Comparison of ENCODE assay signal across 9 cellular contexts in genomic region chr5:40410939-40411635, GRCh38.
DNase-seq lines count a peak whose midpoint lies in the region; ATAC-seq and TF ChIP-seq lines count a peak whose summit lies in the region.
"Had no signal": no experiment of that assay in that cellular context is flagged by ENCODE, and none has a peak within 500 bp of the region (broad histone marks: within the 10 kb centered on the region; RNA-seq: fewer than 3 reads in every experiment).

No MANE protein-coding gene starts in this region.

- H3K27ac ChIP-seq in Peyer's patch (peak overlapping the region; percentile 49 to 67 (median 60)), esophagus squamous epithelium (peak overlapping the region; percentile 33 to 73 (median 59)), neuronal stem cell (replicated peaks; ENCODE audit: low read length) (no peak overlapping the region)

- no peak overlapping the region for H2BK15ac ChIP-seq in neuronal stem cell (ENCODE audit: low read length)

- H3K9ac ChIP-seq in neuronal stem cell (ENCODE audit: low read depth, low read length, poor library complexity), result no peak overlapping the region

- TF ChIP-seq CTCF in Peyer's patch (IDR thresholded peaks at IDR 0.05) (no peak), esophagus squamous epithelium (IDR thresholded peaks at IDR 0.05) (no peak)

- H4K91ac ChIP-seq in neuronal stem cell (ENCODE audit: low read depth, low read length, poor library complexity), result no peak overlapping the region

- no peak overlapping the region for H2BK12ac ChIP-seq in neuronal stem cell (ENCODE audit: low read length)

- no peak for TF ChIP-seq POLR2A in Peyer's patch (IDR thresholded peaks at IDR 0.05)
- TF ChIP-seq POLR2A in esophagus squamous epithelium (IDR thresholded peaks at IDR 0.05), result no peak

- H3K4me1 ChIP-seq in Peyer's patch, result peaks cover 0 to 16% (median 2%) of the 10 kb centered on the region in 4 donors
- peaks cover 6 to 22% (median 20%) of the 10 kb centered on the region in 3 donors for H3K4me1 ChIP-seq in esophagus squamous epithelium
- H3K4me1 ChIP-seq in neuronal stem cell (ENCODE audit: control insufficient read depth in 2 of 2, insufficient read depth in 1 of 2, low read depth in 1 of 2, low read length in 2 of 2), result peaks cover 0 to 2% of the 10 kb centered on the region in 2 donors

- ATAC-seq in GM21529 (IDR thresholded peaks at IDR 0.05; ENCODE audit: unreplicated experiment) (no peak), HG03095 (IDR thresholded peaks at IDR 0.05; ENCODE audit: unreplicated experiment) (no peak)

- H2BK5ac ChIP-seq in neuronal stem cell (ENCODE audit: low read length), result no peak overlapping the region

- H3K23ac ChIP-seq in neuronal stem cell (ENCODE audit: low read depth, low read length, poor library complexity), result no peak overlapping the region

- intact Hi-C loops in esophagus squamous epithelium (cut with DNase I), result no loop called here

- H2BK120ac ChIP-seq in neuronal stem cell (ENCODE audit: low read depth, low read length), result no peak overlapping the region

- H3K4ac ChIP-seq in neuronal stem cell (ENCODE audit: low read length), result no peak overlapping the region

- H3K36me3 ChIP-seq in Peyer's patch (no peaks in the 10 kb centered on the region), esophagus squamous epithelium (no peaks in the 10 kb centered on the region), neuronal stem cell (replicated peaks in 1 of 2; ENCODE audit: control insufficient read depth in 2 of 2, insufficient read depth in 2 of 2, low read length in 2 of 2) (no peaks in the 10 kb centered on the region)

- no peak overlapping the region for H2AFZ ChIP-seq in neuronal stem cell (ENCODE audit: low read length)

- no peak overlapping the region for H3K14ac ChIP-seq in neuronal stem cell (ENCODE audit: low read length)

- H3K4me3 ChIP-seq in Peyer's patch (no peak overlapping the region), esophagus squamous epithelium (peak overlapping the region in 1 of 4 donors; percentile 31), neuronal stem cell (ENCODE audit: low read length in 2 of 2) (no peak overlapping the region)

- DNase-seq in EL (peak; percentile 61), Peyer's patch (no peak), esophagus squamous epithelium (lab: John Stamatoyannopoulos, UW) (no peak), pons (ENCODE audit: low spot score) (peak; percentile 61), iPS-NIHi7 (ENCODE audit: extremely low spot score) (no peak), neuronal stem cell (ENCODE audit: low spot score) (no peak)
- DNase-seq: Karpas-422 had no signal

- H3K4me2 ChIP-seq in neuronal stem cell (ENCODE audit: insufficient read depth, low read length, poor library complexity, severe bottlenecking), result no peak overlapping the region

- no peak overlapping the region for H3K18ac ChIP-seq in neuronal stem cell (ENCODE audit: low read length)

- no peak overlapping the region for H4K8ac ChIP-seq in neuronal stem cell (ENCODE audit: low read depth, low read length)

- H3K79me1 ChIP-seq in neuronal stem cell (ENCODE audit: low read depth, low read length), result no peaks in the 10 kb centered on the region

- 26 to 44% methylated on average over 3 of the region's 3 CpGs for WGBS in esophagus squamous epithelium, 2 donors
- WGBS in neuronal stem cell (ENCODE audit: extremely low coverage in 2 of 2, insufficient read length in 2 of 2, insufficient replicate concordance in 1 of 2), 2 donors, result no CpG with 5 or more reads among the region's 3 CpGs

- H3K9me3 ChIP-seq in Peyer's patch, result no peaks in the 10 kb centered on the region
- no peaks in the 10 kb centered on the region for H3K9me3 ChIP-seq in esophagus squamous epithelium
- no peaks in the 10 kb centered on the region for H3K9me3 ChIP-seq in neuronal stem cell (replicated peaks in 1 of 2; ENCODE audit: control insufficient read depth in 2 of 2, insufficient read depth in 1 of 2, low read depth in 1 of 2, low read length in 2 of 2)

- no peaks in the 10 kb centered on the region for H3K27me3 ChIP-seq in Peyer's patch
- H3K27me3 ChIP-seq in esophagus squamous epithelium, result no peaks in the 10 kb centered on the region
- H3K27me3 ChIP-seq in neuronal stem cell (ENCODE audit: control insufficient read depth in 3 of 3, insufficient read depth in 3 of 3, low read depth in 1 of 3, low read length in 3 of 3), result no peaks in the 10 kb centered on the region

- H2AK5ac ChIP-seq in neuronal stem cell (ENCODE audit: low read depth, low read length), result no peak overlapping the region

Comparison
In these comparisons a context has a peak if more than half of its experiments do, and no peak if none do; other contexts are left out.
1. DNase-seq: peak in EL (single experiment) and pons (single experiment); none in Peyer's patch (0 of 3), esophagus squamous epithelium (single experiment), iPS-NIHi7 (single experiment) and neuronal stem cell (single experiment).